In the genomic region with DNA sequence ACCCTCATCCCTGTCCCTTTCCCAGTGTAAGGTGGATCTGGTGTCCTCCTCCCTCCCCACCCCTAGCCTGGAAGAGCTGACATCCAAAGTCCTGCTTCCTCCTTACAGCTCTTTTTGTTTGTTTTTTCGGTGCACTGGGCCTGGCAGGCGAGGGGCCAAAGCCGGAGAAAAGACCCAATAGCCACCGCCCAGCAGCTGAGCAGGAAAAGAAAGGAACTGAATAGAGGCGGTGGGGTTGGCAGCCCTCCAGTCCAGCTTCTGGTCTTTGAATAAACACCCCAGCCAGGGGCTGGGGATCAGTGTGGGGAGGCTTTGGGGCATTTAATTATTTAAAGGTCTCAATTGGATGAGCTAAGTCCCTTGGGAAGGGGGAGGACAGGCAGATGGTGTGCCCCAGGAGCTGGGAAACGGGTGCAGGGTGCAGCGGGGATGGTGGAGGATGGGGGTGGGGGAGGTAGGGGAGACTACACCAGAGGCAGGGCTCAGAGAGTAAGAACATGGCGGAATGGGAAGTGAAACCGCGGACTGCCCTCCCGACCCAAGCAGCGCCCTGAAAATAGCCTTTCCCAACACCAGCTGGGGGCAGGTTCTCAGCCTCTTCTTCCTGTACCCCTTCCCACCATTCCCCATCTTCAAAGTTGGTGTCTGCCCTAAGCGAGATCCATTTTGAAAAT, we compare ENCODE assay signal across 7 cellular contexts. TPM values are rescaled to one million over a fixed set of nuclear protein-coding genes. Genes with fewer than 3 reads are reported as not detected.
DNase-seq lines count a peak whose midpoint lies in the region; TF ChIP-seq lines count a peak whose summit lies in the region.

No MANE protein-coding gene starts in this region.

- peaks cover 42% of the 10 kb centered on the region for H3K4me1 ChIP-seq in HEK293 (ENCODE audit: control insufficient read depth, insufficient read depth, low read length)
- peaks cover 74 to 83% of the 10 kb centered on the region in 2 donors for H3K4me1 ChIP-seq in duodenal mucosa (ENCODE audit: control insufficient read depth in 1 of 2, insufficient read depth in 2 of 2, low read length in 2 of 2)
- peaks cover 78% of the 10 kb centered on the region for H3K4me1 ChIP-seq in neural progenitor cell
- H3K4me1 ChIP-seq in SK-N-SH (ENCODE audit: control insufficient read depth in 1 of 2, insufficient read depth in 2 of 2, low read depth in 1 of 2, low read length in 1 of 2): peaks cover 5 to 48% of the 10 kb centered on the region in 2 experiments; a peak in 2 of 4 replicates

- TF ChIP-seq CTCF in HEK293 (tag by site-specific recombination; IDR thresholded peaks at IDR 0.05) (no peak), neural progenitor cell (IDR thresholded peaks at IDR 0.05) (no peak), SK-N-SH (IDR thresholded peaks at IDR 0.05) (no peak)

- no peaks in the 10 kb centered on the region for H4K20me1 ChIP-seq in neural progenitor cell (ENCODE audit: low read depth)
- H4K20me1 ChIP-seq in SK-N-SH (ENCODE audit: insufficient read depth): no peaks in the 10 kb centered on the region

- H3K4me3 Mint-ChIP-seq in neural progenitor cell: peak overlapping the region; percentile 78

- peaks cover 76% of the 10 kb centered on the region for H3K4me1 Mint-ChIP-seq in neural progenitor cell

- WGBS in SK-N-SH (ENCODE audit: low lambda C conversion rate): 74% methylated on average over 13 of the region's 13 CpGs

- DNase-seq in NCI-H524 treated with DMSO at 0.1 percent for 48 hours (lab: John Stamatoyannopoulos, UW) (peak; percentile 62), neural progenitor cell (ENCODE audit: low spot score) (peak; percentile 84), mesenteric fat pad (ENCODE audit: low spot score) (no peak), T1000 (lab: John Stamatoyannopoulos, UW) (no peak), SK-N-SH (no peak)

- H2AFZ ChIP-seq in neural progenitor cell (replicated peaks) (no peak overlapping the region), SK-N-SH (ENCODE audit: low read depth) (no peak overlapping the region)

- H3K9me3 Mint-ChIP-seq in neural progenitor cell: no peaks in the 10 kb centered on the region

- peaks cover 10% of the 10 kb centered on the region for H3K27me3 Mint-ChIP-seq in neural progenitor cell (ENCODE audit: insufficient read depth, low read depth)

- peaks cover 66% of the 10 kb centered on the region for H3F3A ChIP-seq in neural progenitor cell (ENCODE audit: low read depth)
- H3F3A ChIP-seq in SK-N-SH (replicated peaks; ENCODE audit: insufficient read depth): no peaks in the 10 kb centered on the region

- H3K27ac ChIP-seq in HEK293 (ENCODE audit: extremely low read depth, low read depth, low read length) (peak overlapping the region; percentile 88), duodenal mucosa (ENCODE audit: low read depth, low read length) (peak overlapping the region; percentile 20), neural progenitor cell (peak overlapping the region; percentile 95), SK-N-SH (ENCODE audit: low read depth in 2 of 2, low read length in 1 of 2) (peak overlapping the region in 1 of 2 experiments; percentile 11; a peak in 1 of 4 replicates)

- H3K27ac Mint-ChIP-seq in neural progenitor cell: peak overlapping the region; percentile 100

- H3K9ac ChIP-seq in duodenal mucosa (ENCODE audit: low read depth in 1 of 2, low read length in 2 of 2): peak overlapping the region; percentile 32 to 51
- H3K9ac ChIP-seq in neural progenitor cell: no peak overlapping the region
- no peak overlapping the region for H3K9ac ChIP-seq in SK-N-SH

- H3K79me2 ChIP-seq in neural progenitor cell (ENCODE audit: low read depth) (no peaks in the 10 kb centered on the region), SK-N-SH (ENCODE audit: insufficient read depth) (no peaks in the 10 kb centered on the region)

- H3K9me3 ChIP-seq in HEK293 (ENCODE audit: control insufficient read depth, insufficient read depth, low read depth, low read length) (no peaks in the 10 kb centered on the region), duodenal mucosa (ENCODE audit: control insufficient read depth in 1 of 2, low read length in 2 of 2) (no peaks in the 10 kb centered on the region), neural progenitor cell (ENCODE audit: low read depth) (no peaks in the 10 kb centered on the region), SK-N-SH (no peaks in the 10 kb centered on the region)

- no peak for TF ChIP-seq EP300 in SK-N-SH (IDR thresholded peaks at IDR 0.05; ENCODE audit: borderline replicate concordance in 1 of 2, low read depth in 1 of 2, low read length in 1 of 2)

- no peaks in the 10 kb centered on the region for H3K36me3 Mint-ChIP-seq in neural progenitor cell

- H3K9me2 ChIP-seq in SK-N-SH: no peaks in the 10 kb centered on the region

- H3K27me3 ChIP-seq in duodenal mucosa (ENCODE audit: control insufficient read depth in 1 of 2, insufficient read depth in 2 of 2, low read length in 2 of 2): no peaks in the 10 kb centered on the region
- no peaks in the 10 kb centered on the region for H3K27me3 ChIP-seq in neural progenitor cell
- H3K27me3 ChIP-seq in SK-N-SH (ENCODE audit: insufficient read depth): peaks cover 26% of the 10 kb centered on the region

- H3K4me2 ChIP-seq in neural progenitor cell (peak overlapping the region; percentile 73), SK-N-SH (no peak overlapping the region)

- no peak for TF ChIP-seq RAD21 in SK-N-SH (IDR thresholded peaks at IDR 0.05; ENCODE audit: low read length)

- no peaks in the 10 kb centered on the region for H3K36me3 ChIP-seq in HEK293 (ENCODE audit: control insufficient read depth in 2 of 2, insufficient read depth in 1 of 2, low read length in 2 of 2)
- no peaks in the 10 kb centered on the region for H3K36me3 ChIP-seq in duodenal mucosa (ENCODE audit: control insufficient read depth in 1 of 2, insufficient read depth in 2 of 2, low read length in 2 of 2)
- no peaks in the 10 kb centered on the region for H3K36me3 ChIP-seq in neural progenitor cell
- no peaks in the 10 kb centered on the region for H3K36me3 ChIP-seq in SK-N-SH (replicated peaks in 1 of 2; ENCODE audit: control insufficient read depth in 1 of 2, insufficient read depth in 2 of 2, low read length in 1 of 2)

- POLR2A ChIA-PET in HEK293 (lab: Yijun Ruan, JAX) (interaction anchor here (3.4 to 5.8 kb wide), 2 partner anchors 9 to 17 kb away, joined by 22 to 90 read pairs; a partner anchor contains a TSS), SK-N-SH (lab: Yijun Ruan, JAX) (interaction anchor here (1.9 to 2.2 kb wide), 2 partner anchors 19 kb away, joined by 10 to 18 read pairs; no protein-coding TSS in a partner anchor)

- CTCF ChIA-PET in HEK293 (lab: Yijun Ruan, JAX): interaction anchor here (0.7 to 5.3 kb wide), 8 partner anchors 9 to 58 kb away, joined by 3 to 28 read pairs (median 4); no protein-coding TSS in a partner anchor
- CTCF ChIA-PET in SK-N-SH (lab: Yijun Ruan, JAX): interaction anchor here (0.9 to 9.5 kb wide), 9 partner anchors 8 to 290 kb away, joined by 3 to 123 read pairs (median 27); a partner anchor contains a TSS

- H3K4me3 ChIP-seq in HEK293 (ENCODE audit: low read depth, low read length) (no peak overlapping the region), duodenal mucosa (ENCODE audit: low read depth in 1 of 2, low read length in 2 of 2) (peak overlapping the region; percentile 4 to 15), neural progenitor cell (peak overlapping the region; percentile 1), SK-N-SH (ENCODE audit: low read depth in 2 of 2, low read length in 1 of 2) (no peak overlapping the region)

TF ChIP-seq in HEK293, 187 proteins besides CTCF, POLR2A, EP300 and RAD21 (continues in another document):
- 0 out of 2 replicates have a peak, but pooled peaks have one; percentile 22 for TF ChIP-seq ZBTB48 (tag by site-specific recombination; IDR thresholded peaks at IDR 0.05)
- 0 out of 2 replicates have a peak, but pooled peaks have one; percentile 23 for TF ChIP-seq ZEB2 (tag by site-specific recombination; IDR thresholded peaks at IDR 0.05)
- TF ChIP-seq IKZF3 (tag by site-specific recombination; IDR thresholded peaks at IDR 0.05): 0 out of 2 replicates have a peak, but pooled peaks have one; percentile 0

TF ChIP-seq in SK-N-SH, 30 proteins besides CTCF, POLR2A, EP300 and RAD21 (continues in another document):
- TF ChIP-seq FOXJ3 (CRISPR knock-in tag; IDR thresholded peaks at IDR 0.05): no peak
- no peak for TF ChIP-seq TCF12 (IDR thresholded peaks at IDR 0.05)
- TF ChIP-seq TAF1 (IDR thresholded peaks at IDR 0.05; ENCODE audit: borderline replicate concordance, low read depth, low read length): no peak
- no peak for TF ChIP-seq RXRA (IDR thresholded peaks at IDR 0.05; ENCODE audit: borderline replicate concordance, low read depth)
- no peak for TF ChIP-seq FOSL2 (IDR thresholded peaks at IDR 0.05; ENCODE audit: borderline replicate concordance, low read depth)
- no peak for TF ChIP-seq SMC3 (IDR thresholded peaks at IDR 0.05; ENCODE audit: low read depth, low read length)
- TF ChIP-seq FOXM1 (IDR thresholded peaks at IDR 0.05; ENCODE audit: low read depth): no peak
- TF ChIP-seq, protein P1, sequence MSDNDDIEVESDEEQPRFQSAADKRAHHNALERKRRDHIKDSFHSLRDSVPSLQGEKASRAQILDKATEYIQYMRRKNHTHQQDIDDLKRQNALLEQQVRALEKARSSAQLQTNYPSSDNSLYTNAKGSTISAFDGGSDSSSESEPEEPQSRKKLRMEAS (IDR thresholded peaks at IDR 0.05; ENCODE audit: low read depth): no peak
- TF ChIP-seq, protein P2, sequence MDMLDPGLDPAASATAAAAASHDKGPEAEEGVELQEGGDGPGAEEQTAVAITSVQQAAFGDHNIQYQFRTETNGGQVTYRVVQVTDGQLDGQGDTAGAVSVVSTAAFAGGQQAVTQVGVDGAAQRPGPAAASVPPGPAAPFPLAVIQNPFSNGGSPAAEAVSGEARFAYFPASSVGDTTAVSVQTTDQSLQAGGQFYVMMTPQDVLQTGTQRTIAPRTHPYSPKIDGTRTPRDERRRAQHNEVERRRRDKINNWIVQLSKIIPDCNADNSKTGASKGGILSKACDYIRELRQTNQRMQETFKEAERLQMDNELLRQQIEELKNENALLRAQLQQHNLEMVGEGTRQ (IDR thresholded peaks at IDR 0.05; ENCODE audit: borderline replicate concordance, low read depth, low read length): no peak

RNA-seq across cellular contexts. Expression of a gene that starts 20.2 kb away (rescaled TPM):
- total RNA-seq in neural progenitor cell (ENCODE audit: low replicate concordance) (26.5 and 47.6 TPM in 2 replicates), mesenteric fat pad (178 TPM)
- 26.2 and 33.5 TPM in 2 replicates for polyA plus RNA-seq in SK-N-SH (2012; rRNA removed)
- polyA plus RNA-seq in SK-N-SH (2012; cell fraction: cytosol; rRNA removed): 19.1 and 24.9 TPM in 2 replicates
- 13.7 and 24.3 TPM in 2 replicates for polyA plus RNA-seq in SK-N-SH (2012; cell fraction: nucleus; rRNA removed)

RNA-seq across cellular contexts. Expression of a gene that starts 25.4 kb away (rescaled TPM):
- total RNA-seq in neural progenitor cell (ENCODE audit: low replicate concordance) (0.19 TPM in 1 of 2 replicates, not detected in the other), mesenteric fat pad (95.2 TPM)
- not detected in 2 replicates for polyA plus RNA-seq in SK-N-SH (2012; rRNA removed)
- not detected in 2 replicates for polyA plus RNA-seq in SK-N-SH (2012; cell fraction: cytosol; rRNA removed)
- polyA plus RNA-seq in SK-N-SH (2012; cell fraction: nucleus; rRNA removed): 0.02 TPM in 1 of 2 replicates, not detected in the other

Comparison
In these comparisons a context has a peak if more than half of its experiments do, and no peak if none do; other contexts are left out.
1. H3K4me3 ChIP-seq: peak in duodenal mucosa (2 of 2) and neural progenitor cell (single experiment); none in HEK293 (single experiment) and SK-N-SH (0 of 2).
2. DNase-seq: peak in NCI-H524 treated with DMSO at 0.1 percent for 48 hours (single experiment) and neural progenitor cell (single experiment); none in mesenteric fat pad (single experiment), T1000 (single experiment) and SK-N-SH (single experiment).
3. H3K9ac ChIP-seq: peak in duodenal mucosa (2 of 2); none in neural progenitor cell (single experiment) and SK-N-SH (single experiment).
4. RNA of a gene that starts 25.4 kb away (total RNA-seq): 95.2 TPM in mesenteric fat pad (single experiment); 0.19 TPM in neural progenitor cell; every median in the first group is over 10 times any median in the second.